ENCODE assay signal across 2 cellular contexts in genomic region chr18:73668051-73668450, GRCh38.
TF ChIP-seq lines count a peak whose summit lies in the region.

No MANE protein-coding gene starts in this region.

TF ChIP-seq in HepG2, 621 proteins besides CTCF, POLR2A, EP300 and RAD21:
- TF ChIP-seq HNF4G (IDR thresholded peaks at IDR 0.05; ENCODE audit: borderline replicate concordance, low read depth, low read length) (no peak), HNF4G (CRISPR knock-in tag; IDR thresholded peaks at IDR 0.05; ENCODE audit: borderline replicate concordance, low read depth) (no peak), MAFK (conservative IDR thresholded peaks at IDR 0.05 in 1 of 2, IDR thresholded peaks at IDR 0.05 in 1 of 2; ENCODE audit: low read length in 2 of 2) (peak; percentile 8 to 67; a peak in 2 of 4 replicates)
- TF ChIP-seq, protein P1, sequence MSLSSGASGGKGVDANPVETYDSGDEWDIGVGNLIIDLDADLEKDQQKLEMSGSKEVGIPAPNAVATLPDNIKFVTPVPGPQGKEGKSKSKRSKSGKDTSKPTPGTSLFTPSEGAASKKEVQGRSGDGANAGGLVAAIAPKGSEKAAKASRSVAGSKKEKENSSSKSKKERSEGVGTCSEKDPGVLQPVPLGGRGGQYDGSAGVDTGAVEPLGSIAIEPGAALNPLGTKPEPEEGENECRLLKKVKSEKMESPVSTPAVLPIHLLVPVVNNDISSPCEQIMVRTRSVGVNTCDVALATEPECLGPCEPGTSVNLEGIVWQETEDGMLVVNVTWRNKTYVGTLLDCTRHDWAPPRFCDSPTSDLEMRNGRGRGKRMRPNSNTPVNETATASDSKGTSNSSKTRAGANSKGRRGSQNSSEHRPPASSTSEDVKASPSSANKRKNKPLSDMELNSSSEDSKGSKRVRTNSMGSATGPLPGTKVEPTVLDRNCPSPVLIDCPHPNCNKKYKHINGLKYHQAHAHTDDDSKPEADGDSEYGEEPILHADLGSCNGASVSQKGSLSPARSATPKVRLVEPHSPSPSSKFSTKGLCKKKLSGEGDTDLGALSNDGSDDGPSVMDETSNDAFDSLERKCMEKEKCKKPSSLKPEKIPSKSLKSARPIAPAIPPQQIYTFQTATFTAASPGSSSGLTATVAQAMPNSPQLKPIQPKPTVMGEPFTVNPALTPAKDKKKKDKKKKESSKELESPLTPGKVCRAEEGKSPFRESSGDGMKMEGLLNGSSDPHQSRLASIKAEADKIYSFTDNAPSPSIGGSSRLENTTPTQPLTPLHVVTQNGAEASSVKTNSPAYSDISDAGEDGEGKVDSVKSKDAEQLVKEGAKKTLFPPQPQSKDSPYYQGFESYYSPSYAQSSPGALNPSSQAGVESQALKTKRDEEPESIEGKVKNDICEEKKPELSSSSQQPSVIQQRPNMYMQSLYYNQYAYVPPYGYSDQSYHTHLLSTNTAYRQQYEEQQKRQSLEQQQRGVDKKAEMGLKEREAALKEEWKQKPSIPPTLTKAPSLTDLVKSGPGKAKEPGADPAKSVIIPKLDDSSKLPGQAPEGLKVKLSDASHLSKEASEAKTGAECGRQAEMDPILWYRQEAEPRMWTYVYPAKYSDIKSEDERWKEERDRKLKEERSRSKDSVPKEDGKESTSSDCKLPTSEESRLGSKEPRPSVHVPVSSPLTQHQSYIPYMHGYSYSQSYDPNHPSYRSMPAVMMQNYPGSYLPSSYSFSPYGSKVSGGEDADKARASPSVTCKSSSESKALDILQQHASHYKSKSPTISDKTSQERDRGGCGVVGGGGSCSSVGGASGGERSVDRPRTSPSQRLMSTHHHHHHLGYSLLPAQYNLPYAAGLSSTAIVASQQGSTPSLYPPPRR (CRISPR knock-in tag; IDR thresholded peaks at IDR 0.05; ENCODE audit: borderline replicate concordance) = no peak

TF ChIP-seq in IMR-90, 13 proteins besides CTCF, POLR2A, EP300 and RAD21:
- TF ChIP-seq ELK1 (IDR thresholded peaks at IDR 0.05; ENCODE audit: borderline replicate concordance, low read depth, low read length) = no peak
- peak; percentile 59 for TF ChIP-seq MAFK (IDR thresholded peaks at IDR 0.05; ENCODE audit: low read depth, low read length)
